Comparison of ENCODE assay signal across 10 cellular contexts in the genomic region with DNA sequence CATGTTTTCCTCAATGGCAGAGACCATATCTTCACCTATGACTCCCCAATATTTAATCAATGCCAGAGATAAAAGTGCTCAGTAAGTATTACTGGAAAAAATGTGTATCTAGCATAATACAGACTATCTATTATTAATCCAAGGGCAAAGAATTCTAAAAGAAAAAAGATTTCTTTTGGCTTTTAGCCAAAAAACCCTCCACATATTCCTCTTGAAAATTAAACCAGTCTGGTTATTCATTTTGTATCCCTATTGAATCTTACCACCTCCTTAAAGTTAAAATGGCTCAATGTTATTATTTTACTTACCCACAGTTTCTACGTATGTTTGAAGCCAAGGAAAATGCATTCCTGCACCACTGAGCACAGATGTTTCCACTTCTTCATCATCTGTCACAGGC. TPM values are rescaled to one million over a fixed set of nuclear protein-coding genes. Genes with fewer than 3 reads are reported as not detected.
DNase-seq lines count a peak whose midpoint lies in the region; ATAC-seq, FAIRE-seq and TF ChIP-seq lines count a peak whose summit lies in the region.
"Had no signal": no experiment of that assay in that cellular context is flagged by ENCODE, and none has a peak within 500 bp of the region (broad histone marks: within the 10 kb centered on the region; RNA-seq: fewer than 3 reads in every experiment).

No MANE protein-coding gene starts in this region.

- in situ Hi-C loops in HepG2 (cut with HindIII; ENCODE audit: extremely low pct_ligation_motif_present, low pct_unique_long_range_greater_than_20kb) = no loop called here
- in situ Hi-C loops in Panc1 (cut with HindIII; ENCODE audit: low pct_unique_long_range_greater_than_20kb, low sequenced_read_pairs) = loop anchor here (5.0 kb wide), 1 partner anchor 34 kb away; no protein-coding TSS in a partner anchor

- intact Hi-C loops in HepG2 (cut with micrococcal nuclease; ENCODE audit: unreplicated experiment) = loop anchor here (2.0 kb wide), 1 partner anchor 31 kb away; the partner anchor contains the start of gene MIA3
- intact Hi-C loops in right lobe of liver (cut with DNase I) = no loop called here
- intact Hi-C loops in Panc1 (cut with micrococcal nuclease; ENCODE audit: unreplicated experiment) = no loop called here

- TF ChIP-seq POLR2A in HepG2 (IDR thresholded peaks at IDR 0.05; ENCODE audit: insufficient read depth in 1 of 2, low read depth in 2 of 2, low read length in 2 of 2) (no peak), right lobe of liver (IDR thresholded peaks at IDR 0.05) (no peak), GM12891 (IDR thresholded peaks at IDR 0.05; ENCODE audit: low read depth, low read length) (no peak)

- ATAC-seq in HepG2 = no peak
- ATAC-seq in right lobe of liver = no peak
- ATAC-seq in Panc1 = no peak
- ATAC-seq in HG02571 (IDR thresholded peaks at IDR 0.05; ENCODE audit: unreplicated experiment) = no peak
- ATAC-seq: Right ventricle myocardium inferior had no signal

- H3K4me1 ChIP-seq in HepG2 (ENCODE audit: insufficient read depth, low read length) (peaks cover 38% of the 10 kb centered on the region), right lobe of liver (peaks cover 0 to 12% (median 4%) of the 10 kb centered on the region in 4 donors), Panc1 (ENCODE audit: control insufficient read depth, insufficient read depth, low read length) (peaks cover 22% of the 10 kb centered on the region), hepatocyte (ENCODE audit: insufficient read depth) (peaks cover 9% of the 10 kb centered on the region)

- CTCF ChIA-PET in HepG2 (lab: Yijun Ruan, JAX; ENCODE audit: low intra/inter-chr PET ratio, low total read pairs) (no interaction called here), Panc1 (lab: Charles Lee) (no interaction called here)

- DNase-seq in HepG2 (ENCODE audit: low spot score) = no peak
- no peak for DNase-seq in right lobe of liver
- DNase-seq in Panc1 (ENCODE audit: low read depth, low spot score) = no peak
- DNase-seq in hepatocyte (ENCODE audit: low spot score) = no peak
- no peak for DNase-seq in activated effector memory CD4-positive, alpha-beta T cell treated with anti-CD3 and anti-CD28 coated beads, Interleukin-2, amount 50 U/mL, for 16 hours
- no peak for DNase-seq in GM12891 (ENCODE audit: insufficient read length, low spot score)
- DNase-seq in NCI-H510A treated with DMSO at 0.1 percent for 48 hours (lab: John Stamatoyannopoulos, UW) = no peak

- H4K20me1 ChIP-seq in HepG2 (ENCODE audit: insufficient read depth, low read length) = no peaks in the 10 kb centered on the region
- no peaks in the 10 kb centered on the region for H4K20me1 ChIP-seq in hepatocyte (ENCODE audit: insufficient read depth, poor library complexity, severe bottlenecking)

- TF ChIP-seq EP300 in HepG2 (IDR thresholded peaks at IDR 0.05; ENCODE audit: low read depth in 2 of 2, low read length in 2 of 2) (no peak), HepG2 (CRISPR knock-in tag; IDR thresholded peaks at IDR 0.05; ENCODE audit: borderline replicate concordance) (no peak)

- H3K9ac ChIP-seq in HepG2 (ENCODE audit: insufficient read depth, low read depth, low read length) = 0 out of 2 replicates have a peak overlapping the region, but pooled peaks have one; percentile 81

- no peak overlapping the region for H2AFZ ChIP-seq in HepG2 (ENCODE audit: low read length)
- H2AFZ ChIP-seq in hepatocyte = no peak overlapping the region

- FAIRE-seq in HepG2 (lab: Jason Lieb, UNC) = no peak
- FAIRE-seq in GM12891 (lab: Jason Lieb, UNC) = no peak

- no peaks in the 10 kb centered on the region for H3K9me2 ChIP-seq in hepatocyte (replicated peaks; ENCODE audit: insufficient read depth)

- TF ChIP-seq RAD21 in HepG2 (CRISPR knock-in tag; IDR thresholded peaks at IDR 0.05) = no peak

- H3K36me3 ChIP-seq in HepG2 (replicated peaks in 1 of 2; ENCODE audit: control insufficient read depth in 1 of 2, insufficient read depth in 2 of 2, low read length in 2 of 2) (peaks cover 0 to 16% of the 10 kb centered on the region in 2 experiments; a peak in 1 of 5 replicates), right lobe of liver (peaks cover 0 to 5% (median 0%) of the 10 kb centered on the region in 4 donors), Panc1 (ENCODE audit: control insufficient read depth, insufficient read depth, low read length) (peaks cover 24% of the 10 kb centered on the region), hepatocyte (replicated peaks; ENCODE audit: insufficient read depth, low read depth) (no peaks in the 10 kb centered on the region)

- H3K79me2 ChIP-seq in HepG2 (ENCODE audit: insufficient read depth, low read length) (peaks cover 29% of the 10 kb centered on the region), hepatocyte (peaks cover 29% of the 10 kb centered on the region)

- TF ChIP-seq CTCF in HepG2 (CRISPR knock-in tag; IDR thresholded peaks at IDR 0.05) (no peak), right lobe of liver (IDR thresholded peaks at IDR 0.05) (no peak), Panc1 (IDR thresholded peaks at IDR 0.05) (no peak), hepatocyte (IDR thresholded peaks at IDR 0.05; ENCODE audit: poor library complexity) (no peak)

- H3K27ac ChIP-seq in HepG2 (ENCODE audit: extremely low read length, insufficient read depth, low read length) (no peak overlapping the region), right lobe of liver (no peak overlapping the region), Panc1 (ENCODE audit: low read length) (peak overlapping the region; percentile 97; the same call in 1 of the 2 replicates), hepatocyte (no peak overlapping the region)
- H3K27ac ChIP-seq: neutrophil had no signal

- H3K9me3 ChIP-seq in HepG2 (ENCODE audit: low read length) (no peaks in the 10 kb centered on the region), right lobe of liver (no peaks in the 10 kb centered on the region), Panc1 (ENCODE audit: control insufficient read depth, insufficient read depth, low read depth, low read length) (no peaks in the 10 kb centered on the region), hepatocyte (ENCODE audit: low read depth) (no peaks in the 10 kb centered on the region)
- H3K9me3 ChIP-seq: neutrophil had no signal

- H3K4me3 ChIP-seq in HepG2 (replicated peaks in 1 of 3; ENCODE audit: insufficient read depth in 1 of 3, low read depth in 2 of 3, low read length in 3 of 3) (no peak overlapping the region), right lobe of liver (no peak overlapping the region), Panc1 (ENCODE audit: low read depth in 2 of 2, low read length in 2 of 2) (peak overlapping the region; percentile 94 to 98; a peak in 3 of 4 replicates), hepatocyte (no peak overlapping the region)

- BruUV-seq in HepG2 (replicated peaks; lab: Mats Ljungman, UMichigan) (no TSS peak), Panc1 (replicated peaks; lab: Mats Ljungman, UMichigan) (no TSS peak)

- POLR2A ChIA-PET in HepG2 (lab: Yijun Ruan, JAX) (interaction anchor here (2.7 kb wide), 1 partner anchor 56 kb away, joined by 17 read pairs; no protein-coding TSS in a partner anchor), Panc1 (lab: Charles Lee) (no interaction called here)

- WGBS in HepG2 (ENCODE audit: low lambda C conversion rate) = 100% methylated on average over 1 of the region's 1 CpG
- 93% methylated on average over 1 of the region's 1 CpG for WGBS in right lobe of liver (ENCODE audit: insufficient coverage, low coverage, low lambda C conversion rate, missing lambda C conversion rate)
- WGBS in hepatocyte (ENCODE audit: low lambda C conversion rate, missing lambda C conversion rate) = 73% methylated on average over 1 of the region's 1 CpG

- H3K27me3 ChIP-seq in HepG2 (ENCODE audit: control insufficient read depth in 1 of 2, insufficient read depth in 2 of 2, low read length in 2 of 2) = no peaks in the 10 kb centered on the region; a peak in 1 of 5 replicates
- H3K27me3 ChIP-seq in right lobe of liver = no peaks in the 10 kb centered on the region
- no peaks in the 10 kb centered on the region for H3K27me3 ChIP-seq in Panc1 (ENCODE audit: control insufficient read depth, insufficient read depth, low read length)
- H3K27me3 ChIP-seq in hepatocyte = no peaks in the 10 kb centered on the region

- H3K4me2 ChIP-seq in HepG2 (ENCODE audit: low read depth, low read length) (peak overlapping the region; percentile 82), hepatocyte (peak overlapping the region; percentile 88)

RNA-seq across cellular contexts. Expression of gene TAF1A, which starts 1.6 kb away (rescaled TPM):
- total RNA-seq in HepG2 (2016; rRNA removed; fragmentation: Illumina TruSeq; extraction: Trizol) (10.7 and 15.9 TPM in 2 replicates), right lobe of liver (1 to 10 TPM; 2.1 to 7.5 (median 2.5) TPM), Panc1 (2021; ENCODE audit: unreplicated experiment) (11.6 TPM), hepatocyte (6.5 and 6.9 TPM in 2 replicates)
- total RNA-seq in HepG2 (2016; cell fraction: cytosol; rRNA removed; fragmentation: Illumina TruSeq; extraction: Trizol; ENCODE audit: low read depth) = 3.6 and 4.1 TPM in 2 replicates
- 13.3 and 16.3 TPM in 2 replicates for total RNA-seq in HepG2 (2016; cell fraction: insoluble cytoplasmic fraction; rRNA removed; fragmentation: Illumina TruSeq; extraction: Trizol)
- 3.8 TPM in 2 replicates for total RNA-seq in HepG2 (2016; cell fraction: membrane; rRNA removed; fragmentation: Illumina TruSeq; extraction: Trizol)
- total RNA-seq in HepG2 (2016; cell fraction: nucleus; rRNA removed; fragmentation: Illumina TruSeq; extraction: Trizol) = 12.9 and 14.5 TPM in 2 replicates
- polyA plus RNA-seq in HepG2 (2011; rRNA removed) (3.0 and 3.3 TPM in 2 replicates), hepatocyte (3.0 and 5.2 TPM in 2 replicates)
- 1.1 and 2.3 TPM in 2 replicates for polyA plus RNA-seq in HepG2 (2011; cell fraction: cytosol; rRNA removed)
- 8.5 and 9.7 TPM in 2 replicates for polyA plus RNA-seq in HepG2 (2011; cell fraction: nucleus; rRNA removed)
- 5.5 and 5.7 TPM in 2 replicates for polyA plus RNA-seq in HepG2 (2012)
- 0.27 and 0.28 TPM in 2 replicates for polyA plus RNA-seq in HepG2 (2016; cell fraction: cytosol; fragmentation: Illumina TruSeq; extraction: Trizol; ENCODE audit: low read depth)
- 10.8 and 11.2 TPM in 2 replicates for polyA plus RNA-seq in HepG2 (2016; cell fraction: insoluble cytoplasmic fraction; fragmentation: Illumina TruSeq; extraction: Trizol; ENCODE audit: low read depth)
- polyA plus RNA-seq in HepG2 (2016; cell fraction: membrane; fragmentation: Illumina TruSeq; extraction: Trizol; ENCODE audit: low read depth) = 0.96 and 1.3 TPM in 2 replicates
- 9.7 and 12.6 TPM in 2 replicates for polyA plus RNA-seq in HepG2 (2016; cell fraction: nucleus; fragmentation: Illumina TruSeq; extraction: Trizol; ENCODE audit: insufficient read depth, low read depth)
- 1.6 and 1.8 TPM in 2 replicates for polyA minus RNA-seq in HepG2 (2011; rRNA and poly(A)+ RNA removed; ENCODE audit: low replicate concordance)
- polyA minus RNA-seq in HepG2 (2011; cell fraction: cytosol; rRNA and poly(A)+ RNA removed) = 1.3 and 2.9 TPM in 2 replicates
- 22.5 and 27.8 TPM in 2 replicates for polyA minus RNA-seq in HepG2 (2011; cell fraction: nucleus; rRNA and poly(A)+ RNA removed)
- polyA plus RNA-seq in Panc1 (2012; ENCODE audit: insufficient read length) = 2.9 TPM
- polyA plus RNA-seq in GM12891 (2012; ENCODE audit: low read depth, missing spikeins) = 2.5 TPM

RNA-seq across cellular contexts. Expression of gene MIA3, which starts 29.8 kb away (rescaled TPM):
- total RNA-seq in HepG2 (2016; rRNA removed; fragmentation: Illumina TruSeq; extraction: Trizol) (27.4 and 48.7 TPM in 2 replicates), right lobe of liver (10 to 100 TPM; 40.6 to 89.6 (median 60.6) TPM), Panc1 (2021; ENCODE audit: unreplicated experiment) (53.5 TPM), hepatocyte (34.8 and 36.1 TPM in 2 replicates)
- total RNA-seq in HepG2 (2016; cell fraction: cytosol; rRNA removed; fragmentation: Illumina TruSeq; extraction: Trizol; ENCODE audit: low read depth) = 3.2 and 3.7 TPM in 2 replicates
- 27.7 and 51.2 TPM in 2 replicates for total RNA-seq in HepG2 (2016; cell fraction: insoluble cytoplasmic fraction; rRNA removed; fragmentation: Illumina TruSeq; extraction: Trizol)
- 7.2 and 9.4 TPM in 2 replicates for total RNA-seq in HepG2 (2016; cell fraction: membrane; rRNA removed; fragmentation: Illumina TruSeq; extraction: Trizol)
- total RNA-seq in HepG2 (2016; cell fraction: nucleus; rRNA removed; fragmentation: Illumina TruSeq; extraction: Trizol) = 73.6 and 82.8 TPM in 2 replicates
- polyA plus RNA-seq in HepG2 (2011; rRNA removed) (45.2 and 45.6 TPM in 2 replicates), hepatocyte (31.9 and 36.2 TPM in 2 replicates)
- polyA plus RNA-seq in HepG2 (2011; cell fraction: cytosol; rRNA removed) = 34.4 and 35.7 TPM in 2 replicates
- 125 and 161 TPM in 2 replicates for polyA plus RNA-seq in HepG2 (2011; cell fraction: nucleus; rRNA removed)
- 25.2 and 38.0 TPM in 2 replicates for polyA plus RNA-seq in HepG2 (2012)
- 2.4 and 3.6 TPM in 2 replicates for polyA plus RNA-seq in HepG2 (2016; cell fraction: cytosol; fragmentation: Illumina TruSeq; extraction: Trizol; ENCODE audit: low read depth)
- polyA plus RNA-seq in HepG2 (2016; cell fraction: insoluble cytoplasmic fraction; fragmentation: Illumina TruSeq; extraction: Trizol; ENCODE audit: low read depth) = 14.1 and 14.8 TPM in 2 replicates
- 3.1 and 5.5 TPM in 2 replicates for polyA plus RNA-seq in HepG2 (2016; cell fraction: membrane; fragmentation: Illumina TruSeq; extraction: Trizol; ENCODE audit: low read depth)
- polyA plus RNA-seq in HepG2 (2016; cell fraction: nucleus; fragmentation: Illumina TruSeq; extraction: Trizol; ENCODE audit: insufficient read depth, low read depth) = 108 and 114 TPM in 2 replicates
- polyA minus RNA-seq in HepG2 (2011; rRNA and poly(A)+ RNA removed; ENCODE audit: low replicate concordance) = 42.0 and 48.4 TPM in 2 replicates
- polyA minus RNA-seq in HepG2 (2011; cell fraction: cytosol; rRNA and poly(A)+ RNA removed) = 19.9 and 24.8 TPM in 2 replicates
- polyA minus RNA-seq in HepG2 (2011; cell fraction: nucleus; rRNA and poly(A)+ RNA removed) = 67.5 and 74.8 TPM in 2 replicates
- polyA plus RNA-seq in Panc1 (2012; ENCODE audit: insufficient read length) = 45.2 TPM
- 21.1 TPM for polyA plus RNA-seq in GM12891 (2012; ENCODE audit: low read depth, missing spikeins)

RNA-seq across cellular contexts. Expression of gene HHIPL2, which starts 40.2 kb away (rescaled TPM):
- total RNA-seq in HepG2 (2016; rRNA removed; fragmentation: Illumina TruSeq; extraction: Trizol) (0.07 and 0.53 TPM in 2 replicates), right lobe of liver (1 to 10 TPM in 1 of 6 experiments, not detected in 5; 1.6 TPM), Panc1 (2021; ENCODE audit: unreplicated experiment) (14.7 TPM), hepatocyte (0.20 and 0.23 TPM in 2 replicates)
- not detected in 2 replicates for total RNA-seq in HepG2 (2016; cell fraction: cytosol; rRNA removed; fragmentation: Illumina TruSeq; extraction: Trizol; ENCODE audit: low read depth)
- 0.30 TPM in 2 replicates for total RNA-seq in HepG2 (2016; cell fraction: insoluble cytoplasmic fraction; rRNA removed; fragmentation: Illumina TruSeq; extraction: Trizol)
- total RNA-seq in HepG2 (2016; cell fraction: membrane; rRNA removed; fragmentation: Illumina TruSeq; extraction: Trizol) = 0.09 and 0.41 TPM in 2 replicates
- 0.50 and 2.3 TPM in 2 replicates for total RNA-seq in HepG2 (2016; cell fraction: nucleus; rRNA removed; fragmentation: Illumina TruSeq; extraction: Trizol)
- polyA plus RNA-seq in HepG2 (2011; rRNA removed) (0.46 and 1.3 TPM in 2 replicates), hepatocyte (0.37 and 0.99 TPM in 2 replicates)
- 0.13 and 0.37 TPM in 2 replicates for polyA plus RNA-seq in HepG2 (2011; cell fraction: cytosol; rRNA removed)
- polyA plus RNA-seq in HepG2 (2011; cell fraction: nucleus; rRNA removed) = 2.3 TPM in 2 replicates
- 1.3 and 1.8 TPM in 2 replicates for polyA plus RNA-seq in HepG2 (2012)
- polyA plus RNA-seq in HepG2 (2016; cell fraction: cytosol; fragmentation: Illumina TruSeq; extraction: Trizol; ENCODE audit: low read depth) = not detected in 2 replicates
- 0.14 and 0.30 TPM in 2 replicates for polyA plus RNA-seq in HepG2 (2016; cell fraction: insoluble cytoplasmic fraction; fragmentation: Illumina TruSeq; extraction: Trizol; ENCODE audit: low read depth)
- 0.17 TPM in 1 of 2 replicates, not detected in the other for polyA plus RNA-seq in HepG2 (2016; cell fraction: membrane; fragmentation: Illumina TruSeq; extraction: Trizol; ENCODE audit: low read depth)
- 1.8 and 2.9 TPM in 2 replicates for polyA plus RNA-seq in HepG2 (2016; cell fraction: nucleus; fragmentation: Illumina TruSeq; extraction: Trizol; ENCODE audit: insufficient read depth, low read depth)
- 0.06 and 0.23 TPM in 2 replicates for polyA minus RNA-seq in HepG2 (2011; rRNA and poly(A)+ RNA removed; ENCODE audit: low replicate concordance)
- polyA minus RNA-seq in HepG2 (2011; cell fraction: cytosol; rRNA and poly(A)+ RNA removed) = not detected in 2 replicates
- polyA minus RNA-seq in HepG2 (2011; cell fraction: nucleus; rRNA and poly(A)+ RNA removed) = 0.12 and 0.64 TPM in 2 replicates
- polyA plus RNA-seq in Panc1 (2012; ENCODE audit: insufficient read length) = 18.3 TPM
- polyA plus RNA-seq in GM12891 (2012; ENCODE audit: low read depth, missing spikeins) = 0.19 TPM
- total RNA-seq: Right ventricle myocardium inferior had no signal

Comparison
In these comparisons a context has a peak if more than half of its experiments do, and no peak if none do; other contexts are left out.
1. H3K4me3 ChIP-seq: peak in Panc1 (2 of 2); none in HepG2 (0 of 3), right lobe of liver (0 of 3) and hepatocyte (single experiment).